In genomic region chr15:57784081-57784488, GRCh38 we compare ENCODE assay signal across 12 cellular contexts.
DNase-seq lines count a peak whose midpoint lies in the region; ATAC-seq and TF ChIP-seq lines count a peak whose summit lies in the region.
"Had no signal": no experiment of that assay in that cellular context is flagged by ENCODE, and none has a peak within 500 bp of the region (broad histone marks: within the 10 kb centered on the region; RNA-seq: fewer than 3 reads in every experiment).

No MANE protein-coding gene starts in this region.

- no peak for TF ChIP-seq CTCF in GM23338 (conservative IDR thresholded peaks at IDR 0.05; ENCODE audit: low read depth in 2 of 2)
- TF ChIP-seq CTCF in WERI-Rb-1 (IDR thresholded peaks at IDR 0.05; ENCODE audit: low read depth, low read length) = no peak

- H3K79me2 ChIP-seq in GM23338 (replicated peaks; ENCODE audit: insufficient read depth) = no peaks in the 10 kb centered on the region

- ATAC-seq in GM23338 (no peak), Right ventricle myocardium superior (ENCODE audit: poor library complexity) (peak; percentile 86), SK-N-SH treated with all-trans-retinoic acid at 6 μM for 48 hours (no peak)
- ATAC-seq: stimulated activated naive B cell treated with anti-CD40 and anti-IgM and Interleukin-4, amounts not matched to agents 10 μg/mL and 1 μg/mL and 100 μg/mL, for 72 hours had no signal

- H3K27me3 Mint-ChIP-seq in GM23338 (ENCODE audit: insufficient read depth, low read depth, poor library complexity) = no peaks in the 10 kb centered on the region

- no peaks in the 10 kb centered on the region for H3K4me1 ChIP-seq in GM23338 (ENCODE audit: insufficient read depth)

- H3F3A ChIP-seq in GM23338 (replicated peaks; ENCODE audit: low read depth) = no peaks in the 10 kb centered on the region

- intact Hi-C loops in Right ventricle myocardium superior (cut with DNase I) = no loop called here
- intact Hi-C loops in posterior cingulate gyrus (cut with DNase I) = no loop called here

- H3K27ac Mint-ChIP-seq in GM23338 = no peak overlapping the region
- H3K27ac Mint-ChIP-seq: stimulated activated naive B cell treated with anti-CD40 and anti-IgM and Interleukin-4, amounts not matched to agents 10 μg/mL and 1 μg/mL and 100 μg/mL, for 72 hours had no signal

- H3K4me2 ChIP-seq in GM23338 = no peak overlapping the region

- H3K36me3 Mint-ChIP-seq in GM23338 (ENCODE audit: low read depth) = no peaks in the 10 kb centered on the region
- H3K36me3 Mint-ChIP-seq: stimulated activated naive B cell treated with anti-CD40 and anti-IgM and Interleukin-4, amounts not matched to agents 10 μg/mL and 1 μg/mL and 100 μg/mL, for 72 hours had no signal

- no peak overlapping the region for H3K4me3 Mint-ChIP-seq in GM23338
- H3K4me3 Mint-ChIP-seq: stimulated activated naive B cell treated with anti-CD40 and anti-IgM and Interleukin-4, amounts not matched to agents 10 μg/mL and 1 μg/mL and 100 μg/mL, for 72 hours had no signal

- no peaks in the 10 kb centered on the region for H3K9me3 Mint-ChIP-seq in GM23338
- H3K9me3 Mint-ChIP-seq: stimulated activated naive B cell treated with anti-CD40 and anti-IgM and Interleukin-4, amounts not matched to agents 10 μg/mL and 1 μg/mL and 100 μg/mL, for 72 hours had no signal

- H3K4me1 Mint-ChIP-seq in GM23338 = no peaks in the 10 kb centered on the region; the same call in 2 of the 3 replicates

- H3K27ac ChIP-seq in GM23338 (ENCODE audit: low read depth) (no peak overlapping the region), WERI-Rb-1 (no peak overlapping the region)

- no peaks in the 10 kb centered on the region for H4K20me1 ChIP-seq in GM23338 (replicated peaks; ENCODE audit: insufficient read depth)

- H3K9me2 ChIP-seq in GM23338 (ENCODE audit: insufficient read depth) = no peaks in the 10 kb centered on the region

- peak overlapping the region; percentile 47; the same call in 1 of the 2 replicates for H2AFZ ChIP-seq in GM23338

- H3K4me3 ChIP-seq in GM23338 (no peak overlapping the region), WERI-Rb-1 (ENCODE audit: low read depth, low read length) (no peak overlapping the region)

- DNase-seq in GM23338 (ENCODE audit: low spot score) (no peak), amniotic stem cell (lab: John Stamatoyannopoulos, UW) (peak; percentile 87), Right ventricle myocardium superior (peak; percentile 57), stromal cell of bone marrow (ENCODE audit: low read depth) (peak; percentile 75), posterior cingulate gyrus (no peak), WERI-Rb-1 (no peak), DMS114 treated with DMSO at 0.1 percent for 48 hours (lab: John Stamatoyannopoulos, UW; ENCODE audit: unreplicated experiment) (no peak)
- DNase-seq: IMR-90; NCI-H2171; stimulated activated CD4-positive, alpha-beta T cell treated with anti-CD3 and anti-CD28 coated beads, Interleukin-15, amount 100 ng/mL, for 24 hours; stimulated activated naive B cell treated with anti-CD40 and anti-IgM and Interleukin-4, amounts not matched to agents 10 μg/mL and 1 μg/mL and 100 μg/mL, for 72 hours had no signal

- H3K36me3 ChIP-seq in GM23338 (ENCODE audit: insufficient read depth) (no peaks in the 10 kb centered on the region), WERI-Rb-1 (no peaks in the 10 kb centered on the region)

- H3K9me3 ChIP-seq in WERI-Rb-1 (ENCODE audit: severe bottlenecking) = no peaks in the 10 kb centered on the region

- H3K27me3 ChIP-seq in GM23338 (ENCODE audit: insufficient read depth) = no peaks in the 10 kb centered on the region
- H3K27me3 ChIP-seq in WERI-Rb-1 (ENCODE audit: insufficient read depth, low read depth, severe bottlenecking) = no peaks in the 10 kb centered on the region

TF ChIP-seq in GM23338, 12 proteins besides CTCF, POLR2A, EP300 and RAD21 (continues in another document):
- TF ChIP-seq CREB1 (CRISPR knock-in tag; IDR thresholded peaks at IDR 0.05; ENCODE audit: low read depth) (no peak), ZNF114 (CRISPR knock-in tag; IDR thresholded peaks at IDR 0.05) (no peak), EZH2phosphoT487 (IDR thresholded peaks at IDR 0.05; ENCODE audit: unreplicated experiment) (no peak), ZNF331 (CRISPR knock-in tag; IDR thresholded peaks at IDR 0.05; ENCODE audit: low read depth) (no peak), POLR2AphosphoS5 (IDR thresholded peaks at IDR 0.05; ENCODE audit: low read depth) (no peak), JUNB (IDR thresholded peaks at IDR 0.05; ENCODE audit: unreplicated experiment) (no peak), STAT1 (IDR thresholded peaks at IDR 0.05; ENCODE audit: unreplicated experiment) (no peak), EZH2 (IDR thresholded peaks at IDR 0.05; ENCODE audit: low read depth, unreplicated experiment) (no peak), ETS1 (IDR thresholded peaks at IDR 0.05) (no peak), NANOG (IDR thresholded peaks at IDR 0.05; ENCODE audit: borderline replicate concordance) (no peak)

TF ChIP-seq in SK-N-SH treated with all-trans-retinoic acid at 6 μM for 48 hours, 23 proteins besides CTCF, POLR2A, EP300 and RAD21:
- TF ChIP-seq ARNTL (CRISPR knock-in tag; IDR thresholded peaks at IDR 0.05; ENCODE audit: borderline replicate concordance, low read depth) (no peak), TSHZ2 (CRISPR knock-in tag; IDR thresholded peaks at IDR 0.05) (no peak), ZFP3 (CRISPR knock-in tag; IDR thresholded peaks at IDR 0.05) (no peak), PPARA (CRISPR knock-in tag; IDR thresholded peaks at IDR 0.05; ENCODE audit: borderline replicate concordance) (no peak), OSR1 (CRISPR knock-in tag; IDR thresholded peaks at IDR 0.05) (no peak), ISL1 (CRISPR knock-in tag; IDR thresholded peaks at IDR 0.05) (no peak), TOX (CRISPR knock-in tag; IDR thresholded peaks at IDR 0.05; ENCODE audit: borderline replicate concordance) (no peak), CSDC2 (CRISPR knock-in tag; IDR thresholded peaks at IDR 0.05) (no peak), ZNF70 (CRISPR knock-in tag; IDR thresholded peaks at IDR 0.05) (no peak), PATZ1 (CRISPR knock-in tag; IDR thresholded peaks at IDR 0.05; ENCODE audit: borderline replicate concordance) (no peak), ESRRG (CRISPR knock-in tag; IDR thresholded peaks at IDR 0.05) (no peak), TCF4 (CRISPR knock-in tag; IDR thresholded peaks at IDR 0.05; ENCODE audit: borderline replicate concordance) (no peak)

Comparison
In these comparisons a context has a peak if more than half of its experiments do, and no peak if none do; other contexts are left out.
1. DNase-seq: peak in amniotic stem cell (single experiment), Right ventricle myocardium superior (single experiment) and stromal cell of bone marrow (single experiment); none in GM23338 (single experiment), posterior cingulate gyrus (0 of 10), WERI-Rb-1 (single experiment) and DMS114 treated with DMSO at 0.1 percent for 48 hours (single experiment).